8 cellular contexts compared by ENCODE assay signal in the genomic region with DNA sequence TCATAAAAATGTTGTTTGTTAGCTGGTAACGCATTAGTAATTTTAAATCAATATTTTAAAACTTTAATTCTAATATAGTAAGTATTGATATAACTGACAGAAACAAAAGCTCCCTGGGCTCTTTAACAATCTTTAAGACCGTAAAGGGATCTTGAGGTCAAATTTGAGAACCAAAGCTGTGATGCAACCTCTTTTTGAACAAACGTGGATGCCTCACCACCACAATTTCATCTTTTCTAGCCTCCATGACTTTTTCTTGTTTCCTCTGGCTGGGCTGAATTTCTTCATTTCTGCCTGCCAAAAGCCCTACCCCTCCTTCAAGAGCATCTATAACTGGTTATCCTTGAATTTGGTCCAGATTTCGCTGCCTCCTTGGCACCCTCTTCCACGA. TPM values are rescaled to one million over a fixed set of nuclear protein-coding genes. Genes with fewer than 3 reads are reported as not detected.
DNase-seq lines count a peak whose midpoint lies in the region; ATAC-seq and TF ChIP-seq lines count a peak whose summit lies in the region.

No MANE protein-coding gene starts in this region.

- WGBS in spleen, 5 donors = 39 to 48% (median 45%) methylated on average over 5 of the region's 5 CpGs

- peak overlapping the region; percentile 79 for H3K27ac ChIP-seq in VCaP
- H3K27ac ChIP-seq in spleen = peak overlapping the region; percentile 83 to 96 (median 93)

- DNase-seq in HFFc6 = no peak
- no peak for DNase-seq in glutamatergic neuron
- no peak for DNase-seq in spleen
- no peak for DNase-seq in NCI-H1694 treated with DMSO at 0.1 percent for 48 hours (lab: John Stamatoyannopoulos, UW)
- no peak for DNase-seq in NCI-H69 (lab: John Stamatoyannopoulos, UW)
- DNase-seq in stimulated activated naive CD4-positive, alpha-beta T cell (lab: John Stamatoyannopoulos, UW) = no peak

- H3K4me3 ChIP-seq in spleen = peak overlapping the region; percentile 30 to 82 (median 63)

- H3K27me3 Mint-ChIP-seq in HFFc6 (ENCODE audit: insufficient read depth) (no peaks in the 10 kb centered on the region), glutamatergic neuron (ENCODE audit: unreplicated experiment) (no peaks in the 10 kb centered on the region)

- H3K36me3 Mint-ChIP-seq in HFFc6 (ENCODE audit: low read depth) = peaks cover 32% of the 10 kb centered on the region
- peaks cover 4% of the 10 kb centered on the region for H3K36me3 Mint-ChIP-seq in glutamatergic neuron (ENCODE audit: unreplicated experiment)

- H3K4me1 Mint-ChIP-seq in HFFc6 (ENCODE audit: low read depth) (peaks cover 68% of the 10 kb centered on the region), glutamatergic neuron (ENCODE audit: low read depth, unreplicated experiment) (no peaks in the 10 kb centered on the region)

- H3K9me3 Mint-ChIP-seq in HFFc6 (peaks cover 5% of the 10 kb centered on the region; the same call in 1 of the 2 replicates), glutamatergic neuron (ENCODE audit: unreplicated experiment) (no peaks in the 10 kb centered on the region)

- H3K4me3 Mint-ChIP-seq in HFFc6 (peak overlapping the region; percentile 72), glutamatergic neuron (ENCODE audit: unreplicated experiment) (peak overlapping the region; percentile 85)

- H3K27ac Mint-ChIP-seq in HFFc6 (peak overlapping the region; percentile 71), glutamatergic neuron (ENCODE audit: unreplicated experiment) (no peak overlapping the region)

- no peak for ATAC-seq in GM19023 (IDR thresholded peaks at IDR 0.05; ENCODE audit: unreplicated experiment)

- peaks cover 0 to 20% (median 6%) of the 10 kb centered on the region in 8 donors for H3K9me3 ChIP-seq in spleen

- no peaks in the 10 kb centered on the region for H3K27me3 ChIP-seq in spleen (replicated peaks in 1 of 7)

- TF ChIP-seq CTCF in HFFc6 (IDR thresholded peaks at IDR 0.05) (no peak), VCaP (conservative IDR thresholded peaks at IDR 0.05) (no peak), glutamatergic neuron (IDR thresholded peaks at IDR 0.05; ENCODE audit: partially characterized antibody, unreplicated experiment) (no peak), spleen (IDR thresholded peaks at IDR 0.05 in 8 of 11, conservative IDR thresholded peaks at IDR 0.05 in 3 of 11) (peak in 1 of 11 experiments; percentile 2)

- peaks cover 5 to 46% (median 25%) of the 10 kb centered on the region in 6 donors for H3K4me1 ChIP-seq in spleen

- intact Hi-C loops in spleen (cut with DNase I; ENCODE audit: low total_unique reads) = no loop called here

- TF ChIP-seq POLR2A in spleen (IDR thresholded peaks at IDR 0.05) = no peak

- H3K36me3 ChIP-seq in spleen = peaks cover 0 to 30% (median under 1%) of the 10 kb centered on the region in 6 donors

RNA-seq across cellular contexts. Expression of a gene that starts 0.6 kb away (rescaled TPM):
- 100 to 1,000 TPM; 108 to 143 (median 122) TPM for total RNA-seq in HFFc6 (2021; fragmentation: NEBNext Ultra II Directional; extraction: Animal tissue kit (Norgen Biotek cat#: 25700))
- total RNA-seq in glutamatergic neuron (ENCODE audit: unreplicated experiment) (22.1 TPM), spleen (10 to 100 TPM; 22.8 to 52.4 (median 39.0) TPM)
- polyA plus RNA-seq in spleen = 10 to 100 TPM; 74.6 to 96.9 (median 90.0) TPM
